Comparison of ENCODE assay signal across 1 cellular context in the genomic region with DNA sequence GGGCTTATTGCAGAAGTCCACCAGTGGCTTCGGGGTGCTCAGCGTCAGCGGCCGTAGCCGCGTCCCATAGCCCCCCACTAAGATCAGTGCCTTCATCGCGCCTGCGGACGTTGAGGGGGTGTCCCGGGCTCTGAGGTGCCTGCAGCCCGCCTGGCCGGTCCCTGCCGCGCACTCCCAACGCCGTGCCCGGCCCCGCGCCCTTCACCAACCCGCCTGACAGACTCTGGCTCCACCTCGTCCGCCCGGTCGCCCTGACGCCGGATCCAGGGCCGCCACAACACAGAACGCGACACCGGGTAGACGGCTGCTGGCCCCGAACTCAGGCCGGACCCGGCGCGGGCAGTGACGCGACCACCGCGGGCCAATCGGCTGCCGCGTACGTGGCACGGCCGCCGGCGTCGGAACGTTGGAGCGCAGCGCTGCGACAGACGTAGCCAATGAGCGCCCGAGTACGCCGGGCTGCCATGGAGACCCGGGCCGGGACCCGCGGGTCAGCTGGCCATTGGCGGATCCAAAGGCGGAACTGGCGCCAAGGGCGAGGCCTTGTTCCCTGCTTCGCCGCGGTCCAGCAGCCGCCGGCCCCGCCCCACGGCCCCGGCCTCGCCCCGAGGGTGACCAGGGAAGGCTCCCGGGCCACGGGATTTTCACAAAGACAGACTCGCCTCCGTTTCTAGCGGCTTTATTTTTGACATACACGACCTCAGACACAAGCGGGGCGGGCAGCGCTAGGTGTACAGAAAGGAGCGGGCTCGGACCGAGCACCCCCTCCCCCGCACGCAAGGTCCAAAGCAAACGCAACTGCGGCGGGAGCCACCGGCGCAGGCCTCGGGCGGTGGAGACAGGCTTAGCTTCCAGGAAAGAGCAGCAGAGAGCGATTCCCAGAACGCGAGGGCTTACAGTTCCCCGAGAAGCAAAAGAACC.
TF ChIP-seq lines count a peak whose summit lies in the region.

Gene GMPPB, minus strand, starts transcription at position 321 of the 921 bp plus-strand sequence. Its CDS starts 225 bp downstream, at position 96.

TF ChIP-seq in IMR-90, 13 proteins besides CTCF, POLR2A, EP300 and RAD21 (continued from another document):
- TF ChIP-seq USF2 (IDR thresholded peaks at IDR 0.05; ENCODE audit: low read depth, low read length): peak; percentile 68
